10 cellular contexts compared by ENCODE assay signal in genomic region chr3:100144255-100144866, GRCh38. TPM values are rescaled to one million over a fixed set of nuclear protein-coding genes. Genes with fewer than 3 reads are reported as not detected.
A peak's percentile ranks its signal among the peaks of the same experiment; 100 is the strongest.
DNase-seq lines count a peak whose midpoint lies in the region; ATAC-seq, FAIRE-seq and TF ChIP-seq lines count a peak whose summit lies in the region.
"Had no signal": no experiment of that assay in that cellular context is flagged by ENCODE, and none has a peak within 500 bp of the region (broad histone marks: within the 10 kb centered on the region; RNA-seq: fewer than 3 reads in every experiment).

No MANE protein-coding gene starts in this region.

- H3K27me3 Mint-ChIP-seq in T-helper 1 cell treated with Interleukin-12 subunit alpha and Interleukin-12 subunit beta and Interleukin-4 antibody, amounts not matched to agents 30 μg/mL and 1 μg/mL, for 36 hours (ENCODE audit: low read depth) = no peaks in the 10 kb centered on the region

- H3K27ac Mint-ChIP-seq in T-helper 1 cell treated with Interleukin-12 subunit alpha and Interleukin-12 subunit beta and Interleukin-4 antibody, amounts not matched to agents 30 μg/mL and 1 μg/mL, for 36 hours = peak overlapping the region; percentile 39

- peaks cover 19% of the 10 kb centered on the region for H3K9me3 Mint-ChIP-seq in T-helper 1 cell treated with Interleukin-12 subunit alpha and Interleukin-12 subunit beta and Interleukin-4 antibody, amounts not matched to agents 30 μg/mL and 1 μg/mL, for 36 hours

- peaks cover 22% of the 10 kb centered on the region for H3K4me1 Mint-ChIP-seq in T-helper 1 cell treated with Interleukin-12 subunit alpha and Interleukin-12 subunit beta and Interleukin-4 antibody, amounts not matched to agents 30 μg/mL and 1 μg/mL, for 36 hours (ENCODE audit: low read depth)

- peak; percentile 31 for FAIRE-seq in GM18507 (lab: Jason Lieb, UNC)

- DNase-seq in GM18507 (ENCODE audit: extremely low spot score, insufficient read length, low read depth) (no peak), GM20000 (ENCODE audit: low spot score) (peak; percentile 58), cerebellum (ENCODE audit: low spot score) (no peak)
- no peak for DNase-seq in stimulated activated CD4-positive, alpha-beta T cell treated with anti-CD3 and anti-CD28 coated beads, Interleukin-4, amount 100 ng/mL, for 24 hours
- DNase-seq: midbrain, retina had no signal

- TF ChIP-seq CTCF in GM20000 (IDR thresholded peaks at IDR 0.05; ENCODE audit: extremely low read depth, missing control alignments) = no peak

- peaks cover 19% of the 10 kb centered on the region for H3K36me3 Mint-ChIP-seq in T-helper 1 cell treated with Interleukin-12 subunit alpha and Interleukin-12 subunit beta and Interleukin-4 antibody, amounts not matched to agents 30 μg/mL and 1 μg/mL, for 36 hours (ENCODE audit: low read depth)

- no peak overlapping the region for H3K4me3 Mint-ChIP-seq in T-helper 1 cell treated with Interleukin-12 subunit alpha and Interleukin-12 subunit beta and Interleukin-4 antibody, amounts not matched to agents 30 μg/mL and 1 μg/mL, for 36 hours

- ATAC-seq in HG03108 (IDR thresholded peaks at IDR 0.05; ENCODE audit: unreplicated experiment) (peak; percentile 56), HG03097 (IDR thresholded peaks at IDR 0.05; ENCODE audit: low FRiP score, unreplicated experiment) (no peak)
- ATAC-seq: Right ventricle myocardium inferior had no signal

RNA-seq across cellular contexts. Expression of gene FILIP1L, which starts 30.1 kb away (rescaled TPM):
- total RNA-seq in cerebellum = 5.3 TPM
